ENCODE assay signal across 19 cellular contexts in the genomic region with DNA sequence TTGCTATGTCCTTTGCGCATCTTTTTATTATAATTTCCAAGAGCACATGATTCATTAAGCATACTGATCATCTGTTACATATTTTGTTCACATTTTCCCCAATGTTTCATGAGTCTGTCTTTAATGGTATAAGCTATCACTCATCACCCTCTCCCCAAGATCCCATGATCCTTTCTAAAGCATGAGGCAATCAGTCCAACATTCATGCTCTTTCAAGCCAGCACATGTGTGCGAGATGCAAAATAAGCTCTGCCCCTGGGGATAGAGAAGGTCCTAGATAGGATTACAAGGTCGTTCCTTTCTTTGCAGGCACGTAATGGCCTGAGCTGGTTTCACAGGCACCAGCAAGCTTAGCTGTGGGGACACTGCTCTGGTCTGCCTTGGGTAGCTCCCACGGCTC.
"Had no signal": no experiment of that assay in that cellular context is flagged by ENCODE, and none has a peak within 500 bp of the region (broad histone marks: within the 10 kb centered on the region; RNA-seq: fewer than 3 reads in every experiment).

No MANE protein-coding gene starts in this region.

- H3K36me3 Mint-ChIP-seq: activated naive CD4-positive, alpha-beta T cell treated with anti-CD3 and anti-CD28 coated beads, Interleukin-2, amount 50 U/mL, for 72 hours; WTC11 had no signal

- H3K27ac Mint-ChIP-seq: activated CD4-positive, alpha-beta memory T cell treated with anti-CD3 and anti-CD28 coated beads, Interleukin-2, amount 10 ng/mL, durations not matched to agents 7 days and 5 days; activated naive CD4-positive, alpha-beta T cell treated with anti-CD3 and anti-CD28 coated beads, Interleukin-2, amount 50 U/mL, for 72 hours; activated T-cell treated with anti-CD3 and anti-CD28 coated beads, Interleukin-2, amount 50 U/mL, for 24 hours; progenitor cell of endocrine pancreas; WTC11 had no signal

- H3K4me3 ChIP-seq: body of pancreas, right atrium auricular region, stomach, testis, upper lobe of right lung had no signal

- H3K4me3 Mint-ChIP-seq: activated CD4-positive, alpha-beta memory T cell treated with anti-CD3 and anti-CD28 coated beads, Interleukin-2, amount 10 ng/mL, durations not matched to agents 7 days and 5 days; activated T-cell treated with anti-CD3 and anti-CD28 coated beads, Interleukin-2, amount 50 U/mL, for 24 hours; central memory CD8-positive, alpha-beta T cell; nephron; WTC11 had no signal

- DNase-seq: activated CD4-positive, alpha-beta memory T cell treated with anti-CD3 and anti-CD28 coated beads, Interleukin-2, amount 10 ng/mL, durations not matched to agents 7 days and 5 days; activated CD4-positive, alpha-beta T cell treated with anti-CD3 and anti-CD28 coated beads for 4 hours; activated effector memory CD4-positive, alpha-beta T cell treated with anti-CD3 and anti-CD28 coated beads, Interleukin-2, amount 50 U/mL, for 16 hours; activated T-cell treated with anti-CD3 and anti-CD28 coated beads, Interleukin-2, amount 50 U/mL, for 24 hours; amygdala; body of pancreas; cortex of kidney; effector CD8-positive, alpha-beta T cell; nucleus accumbens; stomach; T-helper 2 cell; testis; upper lobe of right lung had no signal

- ATAC-seq: activated naive CD4-positive, alpha-beta T cell treated with anti-CD3 and anti-CD28 coated beads, Interleukin-2, amount 50 U/mL, for 72 hours; body of pancreas; upper lobe of right lung; WTC11 had no signal

- H3K9me3 Mint-ChIP-seq: activated CD4-positive, alpha-beta memory T cell treated with anti-CD3 and anti-CD28 coated beads, Interleukin-2, amount 10 ng/mL, durations not matched to agents 7 days and 5 days; activated naive CD4-positive, alpha-beta T cell treated with anti-CD3 and anti-CD28 coated beads, Interleukin-2, amount 50 U/mL, for 72 hours; activated T-cell treated with anti-CD3 and anti-CD28 coated beads, Interleukin-2, amount 50 U/mL, for 24 hours; central memory CD8-positive, alpha-beta T cell; nephron; WTC11 had no signal

- H3K27me3 Mint-ChIP-seq: activated CD4-positive, alpha-beta memory T cell treated with anti-CD3 and anti-CD28 coated beads, Interleukin-2, amount 10 ng/mL, durations not matched to agents 7 days and 5 days; activated T-cell treated with anti-CD3 and anti-CD28 coated beads, Interleukin-2, amount 50 U/mL, for 24 hours; central memory CD8-positive, alpha-beta T cell; progenitor cell of endocrine pancreas had no signal
